8 cellular contexts compared by ENCODE assay signal in the genomic region with DNA sequence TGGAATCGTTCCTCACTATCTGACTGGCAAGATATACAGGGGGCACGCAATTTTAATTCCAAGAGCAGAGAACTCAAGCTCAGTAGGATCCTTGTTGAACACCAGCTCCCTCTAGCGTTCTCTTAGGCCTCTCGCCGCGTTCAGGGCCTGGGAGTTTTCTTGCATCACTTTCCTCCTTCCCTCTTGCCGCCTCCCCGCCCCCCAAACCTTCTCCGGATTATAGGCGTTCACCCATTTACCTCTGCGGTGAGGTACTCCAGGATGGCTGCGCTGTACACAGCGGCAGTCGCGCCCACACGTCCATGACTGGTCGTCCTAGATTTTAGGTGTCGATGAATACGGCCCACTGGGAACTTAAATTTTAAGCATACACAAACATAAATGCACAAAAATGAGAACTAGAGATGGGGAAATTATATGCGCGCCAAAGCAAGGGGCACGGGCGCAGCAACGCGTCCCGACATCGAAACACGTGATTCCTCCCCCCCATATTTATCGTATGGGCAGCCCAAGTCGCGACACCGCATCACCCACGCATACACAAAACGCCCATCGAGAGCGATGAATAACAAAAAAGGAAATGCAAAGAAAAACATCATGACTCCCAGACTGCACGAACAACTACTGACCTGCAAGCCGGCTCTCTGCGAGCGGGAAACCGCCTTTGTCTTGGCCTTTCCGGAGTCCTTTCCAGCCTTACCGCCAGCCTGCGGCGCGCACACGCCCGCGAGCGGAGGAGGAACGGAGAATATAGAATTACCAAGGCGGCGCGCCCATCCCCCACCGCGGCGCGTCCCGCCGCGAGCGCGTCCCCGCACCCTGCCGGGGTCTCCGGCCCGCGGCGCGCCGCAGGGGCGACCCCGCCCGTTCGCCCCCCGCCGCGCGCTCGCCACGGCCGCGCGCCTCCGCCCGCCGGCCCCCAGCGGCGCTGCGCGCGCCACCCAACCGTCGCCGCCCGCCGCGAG. TPM values are rescaled to one million over a fixed set of nuclear protein-coding genes. Genes with fewer than 3 reads are reported as not detected.
DNase-seq lines count a peak whose midpoint lies in the region; ATAC-seq and TF ChIP-seq lines count a peak whose summit lies in the region.

No MANE protein-coding gene starts in this region.

- H3K9me3 ChIP-seq in BLaER1 (no peaks in the 10 kb centered on the region), left lung (no peaks in the 10 kb centered on the region)

- peak overlapping the region; percentile 97 for H3K9ac ChIP-seq in BLaER1

- H3K36me3 Mint-ChIP-seq in activated CD4-positive, alpha-beta T cell treated with anti-CD3 and anti-CD28 coated beads, Interleukin-2, amount 10 ng/mL, durations not matched to agents 24 days and 14 days (ENCODE audit: low read depth): peaks cover 22% of the 10 kb centered on the region

- intact Hi-C loops in activated CD4-positive, alpha-beta T cell treated with anti-CD3 and anti-CD28 coated beads, Interleukin-2, amount 10 ng/mL, durations not matched to agents 24 days and 14 days (cut with micrococcal nuclease): loop anchor here (1.0 to 5.0 kb wide), 8 partner anchors 55 to 1397 kb away; partner anchors contain the start of genes LAMTOR3 and PPP3CA
- intact Hi-C loops in left lung (cut with DNase I): loop anchor here in 1 of 2 donors (5.0 to 10.0 kb wide), 3 partner anchors 55 to 387 kb away; partner anchors contain the start of genes DAPP1, LAMTOR3 and TRMT10A

- DNase-seq in GM19240 (ENCODE audit: insufficient read length, low spot score) (peak; percentile 48), NCI-H524 treated with DMSO at 0.1 percent for 48 hours (lab: John Stamatoyannopoulos, UW) (peak; percentile 63), dermis blood vessel endothelial cell (peak; percentile 93), left lung (peak; percentile 92 to 93)
- DNase-seq in activated CD4-positive, alpha-beta T cell treated with anti-CD3 and anti-CD28 coated beads, Interleukin-2, amount 10 ng/mL, durations not matched to agents 24 days and 14 days: peak; percentile 96
- DNase-seq in stimulated activated CD4-positive, alpha-beta T cell treated with anti-CD3 and anti-CD28 coated beads, Interleukin-2, amount 100 ng/mL, for 24 hours: peak; percentile 90 to 92

- H3K27me3 ChIP-seq in BLaER1: no peaks in the 10 kb centered on the region
- H3K27me3 ChIP-seq in left lung: no peaks in the 10 kb centered on the region

- H3K4me2 ChIP-seq in BLaER1: peak overlapping the region; percentile 96

- peak; percentile 25 for ATAC-seq in HG03460 (IDR thresholded peaks at IDR 0.05; ENCODE audit: unreplicated experiment)
- peak; percentile 60 for ATAC-seq in left lung

- H3K4me1 Mint-ChIP-seq in activated CD4-positive, alpha-beta T cell treated with anti-CD3 and anti-CD28 coated beads, Interleukin-2, amount 10 ng/mL, durations not matched to agents 24 days and 14 days: peaks cover 26% of the 10 kb centered on the region

- no peaks in the 10 kb centered on the region for H3K27me3 Mint-ChIP-seq in activated CD4-positive, alpha-beta T cell treated with anti-CD3 and anti-CD28 coated beads, Interleukin-2, amount 10 ng/mL, durations not matched to agents 24 days and 14 days

- peak; percentile 75 to 89 for TF ChIP-seq CTCF in left lung (IDR thresholded peaks at IDR 0.05)

- H3K27ac ChIP-seq in BLaER1 (peak overlapping the region; percentile 96), left lung (peak overlapping the region; percentile 83 to 89)

- H3K36me3 ChIP-seq in BLaER1 (peaks cover 20% of the 10 kb centered on the region), left lung (peaks cover 0 to 10% of the 10 kb centered on the region in 2 donors)

- H3K4me3 Mint-ChIP-seq in activated CD4-positive, alpha-beta T cell treated with anti-CD3 and anti-CD28 coated beads, Interleukin-2, amount 10 ng/mL, durations not matched to agents 24 days and 14 days: no peak overlapping the region

- no peak overlapping the region for H3K27ac Mint-ChIP-seq in activated CD4-positive, alpha-beta T cell treated with anti-CD3 and anti-CD28 coated beads, Interleukin-2, amount 10 ng/mL, durations not matched to agents 24 days and 14 days

- H3K9me3 Mint-ChIP-seq in activated CD4-positive, alpha-beta T cell treated with anti-CD3 and anti-CD28 coated beads, Interleukin-2, amount 10 ng/mL, durations not matched to agents 24 days and 14 days: no peaks in the 10 kb centered on the region

- H4K20me1 ChIP-seq in BLaER1: peaks cover 41% of the 10 kb centered on the region

- H3K4me3 ChIP-seq in BLaER1 (peak overlapping the region; percentile 96), left lung (peak overlapping the region; percentile 59 to 74)

- peaks cover 41% of the 10 kb centered on the region for H3K4me1 ChIP-seq in BLaER1
- peaks cover 2 to 45% of the 10 kb centered on the region in 2 donors for H3K4me1 ChIP-seq in left lung

RNA-seq across cellular contexts. Expression of gene H2AZ1, which starts 0.8 kb away (rescaled TPM):
- total RNA-seq in activated CD4-positive, alpha-beta T cell treated with anti-CD3 and anti-CD28 coated beads, Interleukin-2, amount 10 ng/mL, durations not matched to agents 24 days and 14 days: 477 TPM in 2 replicates
- 303 and 446 TPM in 2 replicates for total RNA-seq in dermis blood vessel endothelial cell
- 100 to 1,000 TPM; 151 to 200 TPM for total RNA-seq in left lung

RNA-seq across cellular contexts. Expression of gene DNAJB14, which starts 2.9 kb away (rescaled TPM):
- total RNA-seq in activated CD4-positive, alpha-beta T cell treated with anti-CD3 and anti-CD28 coated beads, Interleukin-2, amount 10 ng/mL, durations not matched to agents 24 days and 14 days: 49.2 and 49.8 TPM in 2 replicates
- total RNA-seq in dermis blood vessel endothelial cell (59.3 and 79.0 TPM in 2 replicates), left lung (10 to 100 TPM; 44.7 to 60.3 TPM)

RNA-seq across cellular contexts. Expression of gene LAMTOR3, which starts 55.1 kb away (rescaled TPM):
- 28.0 and 32.8 TPM in 2 replicates for total RNA-seq in activated CD4-positive, alpha-beta T cell treated with anti-CD3 and anti-CD28 coated beads, Interleukin-2, amount 10 ng/mL, durations not matched to agents 24 days and 14 days
- total RNA-seq in dermis blood vessel endothelial cell: 41.2 and 43.0 TPM in 2 replicates
- total RNA-seq in left lung: 10 to 100 TPM; 41.9 to 47.4 TPM

Comparison
In these comparisons a context has a peak if more than half of its experiments do, and no peak if none do; other contexts are left out.
1. Peak in every context shown above with its lines: DNase-seq, ATAC-seq, H3K4me3 ChIP-seq and H3K27ac ChIP-seq.